1 cellular context compared by ENCODE assay signal in the genomic region with DNA sequence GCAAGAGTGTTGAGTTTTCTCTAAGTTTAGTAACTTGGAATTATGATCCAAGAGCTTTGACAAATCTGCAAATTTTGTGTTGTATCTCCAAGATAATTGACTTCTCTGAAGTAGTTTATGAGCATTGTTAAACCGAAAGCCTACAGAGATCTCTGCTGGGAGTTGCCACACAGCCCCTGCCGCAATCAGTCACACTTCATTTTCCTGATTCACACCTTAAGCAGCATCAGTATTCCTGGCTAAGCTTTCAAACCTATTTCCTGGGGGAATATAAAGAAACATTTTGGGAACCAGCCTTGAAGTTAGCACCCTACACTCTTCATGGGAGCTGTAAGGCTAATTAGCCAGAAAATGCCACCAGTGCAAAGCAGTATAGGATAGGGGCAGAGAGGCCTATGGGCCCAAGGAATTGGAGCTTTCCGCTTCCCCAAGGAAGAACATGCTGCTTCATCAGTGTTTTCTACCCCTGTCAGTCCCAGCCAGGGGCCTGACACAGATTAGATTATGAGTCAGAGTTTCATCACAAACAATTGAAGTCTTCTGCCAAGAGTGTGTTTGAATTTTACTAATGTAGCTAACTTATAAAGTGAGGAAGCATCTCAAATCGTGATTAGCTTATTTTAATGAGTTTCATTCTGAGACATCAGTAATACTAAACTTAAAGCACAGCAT.
TF ChIP-seq lines count a peak whose summit lies in the region.

No MANE protein-coding gene starts in this region.

TF ChIP-seq in Ishikawa, 13 proteins besides CTCF, POLR2A, EP300 and RAD21 (continued from another document):
- no peak for TF ChIP-seq REST (IDR thresholded peaks at IDR 0.05; ENCODE audit: low read depth)
- TF ChIP-seq YY1 (IDR thresholded peaks at IDR 0.05; ENCODE audit: low read depth), result no peak
- TF ChIP-seq CEBPB (IDR thresholded peaks at IDR 0.05), result 0 out of 2 replicates have a peak, but pooled peaks have one; percentile 28
- TF ChIP-seq CREB1 (IDR thresholded peaks at IDR 0.05; ENCODE audit: low read depth), result no peak
- no peak for TF ChIP-seq MAX (IDR thresholded peaks at IDR 0.05)
